ENCODE assay signal across 22 cellular contexts in the genomic region with DNA sequence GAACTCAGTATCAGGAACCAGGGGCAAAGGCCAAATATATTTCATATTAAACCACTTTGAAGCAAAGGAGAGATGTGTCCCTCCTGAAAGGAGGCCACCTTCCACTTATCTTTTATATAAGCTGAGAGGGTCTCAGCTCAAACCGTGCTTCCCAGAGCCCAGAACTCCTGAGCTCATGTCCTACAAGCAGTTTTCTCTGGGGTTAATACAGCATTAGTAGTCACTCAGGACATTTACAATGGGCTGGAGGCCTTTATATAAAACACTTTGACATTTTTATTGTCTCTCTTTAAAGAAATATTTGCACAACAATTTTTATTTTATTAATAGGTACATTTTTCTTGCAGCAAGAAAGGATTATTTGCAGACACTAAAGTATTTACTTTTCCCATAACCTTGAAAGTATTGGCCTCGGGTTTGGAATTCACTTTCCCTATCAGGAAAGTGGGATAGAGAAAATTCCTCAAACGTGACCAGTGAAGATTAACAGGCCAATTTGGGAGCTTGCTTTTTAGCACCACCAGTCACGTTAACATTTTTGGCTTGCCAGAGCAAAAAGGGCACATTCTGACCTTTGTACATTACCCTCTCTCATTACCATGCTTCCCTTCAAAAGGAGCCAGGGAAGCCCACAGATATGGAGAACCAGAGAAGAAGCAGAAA.
DNase-seq lines count a peak whose midpoint lies in the region; ATAC-seq and TF ChIP-seq lines count a peak whose summit lies in the region.
"Had no signal": no experiment of that assay in that cellular context is flagged by ENCODE, and none has a peak within 500 bp of the region (broad histone marks: within the 10 kb centered on the region; RNA-seq: fewer than 3 reads in every experiment).

No MANE protein-coding gene starts in this region.

- no peak overlapping the region for H3K27ac ChIP-seq in SK-N-SH (ENCODE audit: low read depth in 2 of 2, low read length in 1 of 2)
- no peak overlapping the region for H3K27ac ChIP-seq in smooth muscle cell (ENCODE audit: low read depth)
- no peak overlapping the region for H3K27ac ChIP-seq in colonic mucosa
- H3K27ac ChIP-seq: transverse colon, WERI-Rb-1 had no signal

- POLR2A ChIA-PET in SK-N-SH (lab: Yijun Ruan, JAX), result no interaction called here

- TF ChIP-seq CTCF in SK-N-SH (IDR thresholded peaks at IDR 0.05), result no peak
- TF ChIP-seq CTCF in chondrocyte (IDR thresholded peaks at IDR 0.05), result no peak
- TF ChIP-seq CTCF in smooth muscle cell (IDR thresholded peaks at IDR 0.05; ENCODE audit: borderline replicate concordance, insufficient read depth, poor library complexity, severe bottlenecking), result no peak
- no peak for TF ChIP-seq CTCF in colonic mucosa (IDR thresholded peaks at IDR 0.05)

- H3F3A ChIP-seq in SK-N-SH (replicated peaks; ENCODE audit: insufficient read depth) (no peaks in the 10 kb centered on the region), smooth muscle cell (ENCODE audit: low read depth) (no peaks in the 10 kb centered on the region)

- H3K27me3 ChIP-seq in SK-N-SH (ENCODE audit: insufficient read depth) (no peaks in the 10 kb centered on the region), smooth muscle cell (ENCODE audit: low read depth) (no peaks in the 10 kb centered on the region), colonic mucosa (no peaks in the 10 kb centered on the region)
- H3K27me3 ChIP-seq: transverse colon had no signal

- no peaks in the 10 kb centered on the region for H3K79me2 ChIP-seq in SK-N-SH (ENCODE audit: insufficient read depth)
- H3K79me2 ChIP-seq in smooth muscle cell (ENCODE audit: low read depth), result no peaks in the 10 kb centered on the region

- H3K4me1 ChIP-seq in SK-N-SH (ENCODE audit: control insufficient read depth in 1 of 2, insufficient read depth in 2 of 2, low read depth in 1 of 2, low read length in 1 of 2) (no peaks in the 10 kb centered on the region; a peak in 1 of 4 replicates), smooth muscle cell (ENCODE audit: low read depth) (no peaks in the 10 kb centered on the region), colonic mucosa (no peaks in the 10 kb centered on the region)

- no peak overlapping the region for H3K9ac ChIP-seq in SK-N-SH
- H3K9ac ChIP-seq in smooth muscle cell (ENCODE audit: low read depth), result no peak overlapping the region
- H3K9ac ChIP-seq in colonic mucosa (ENCODE audit: low read depth in 2 of 2, low read length in 2 of 2), result no peak overlapping the region

- DNase-seq in SK-N-SH (no peak), chondrocyte (ENCODE audit: low spot score) (no peak), left lobe of liver (ENCODE audit: low spot score) (peak; percentile 49), smooth muscle cell (lab: John Stamatoyannopoulos, UW; ENCODE audit: unreplicated experiment) (no peak), colonic mucosa (no peak)
- no peak for DNase-seq in central memory CD4-positive, alpha-beta T cell
- DNase-seq: activated CD8-positive, alpha-beta T cell treated with anti-CD3 and anti-CD28 coated beads for 36 hours; activated naive CD8-positive, alpha-beta T cell treated with anti-CD3 and anti-CD28 coated beads, Interleukin-2, amount 10 ng/mL, durations not matched to agents 7 days and 5 days; activated T-cell treated with anti-CD3 and anti-CD28 coated beads, Interleukin-2, amount 50 U/mL, for 4 hours; DMS153; effector memory CD4-positive, alpha-beta T cell; naive B cell; NCI-H1436; RPMI8226; stimulated activated CD4-positive, alpha-beta T cell treated with anti-CD3 and anti-CD28 coated beads, Interleukin-15, amount 100 ng/mL, for 24 hours; stimulated activated naive CD4-positive, alpha-beta T cell; T-cell; transverse colon; WERI-Rb-1 had no signal

- H3K36me3 ChIP-seq in SK-N-SH (replicated peaks in 1 of 2; ENCODE audit: control insufficient read depth in 1 of 2, insufficient read depth in 2 of 2, low read length in 1 of 2), result no peaks in the 10 kb centered on the region
- H3K36me3 ChIP-seq in smooth muscle cell (ENCODE audit: low read depth), result no peaks in the 10 kb centered on the region
- H3K36me3 ChIP-seq in colonic mucosa, result no peaks in the 10 kb centered on the region
- H3K36me3 ChIP-seq: transverse colon, WERI-Rb-1 had no signal

- H4K20me1 ChIP-seq in SK-N-SH (ENCODE audit: insufficient read depth), result no peaks in the 10 kb centered on the region
- no peaks in the 10 kb centered on the region for H4K20me1 ChIP-seq in smooth muscle cell (ENCODE audit: low read depth)

- ATAC-seq in SK-N-SH treated with all-trans-retinoic acid at 6 μM for 48 hours (no peak), left lobe of liver (peak; percentile 93), HG03457 (IDR thresholded peaks at IDR 0.05; ENCODE audit: unreplicated experiment) (no peak)
- ATAC-seq: activated CD8-positive, alpha-beta T cell treated with anti-CD3 and anti-CD28 coated beads for 36 hours; activated T-cell treated with anti-CD3 and anti-CD28 coated beads, Interleukin-2, amount 50 U/mL, for 4 hours; T-cell had no signal

- 49% methylated on average over 4 of the region's 4 CpGs for WGBS in SK-N-SH (ENCODE audit: low lambda C conversion rate)
- WGBS in smooth muscle cell (ENCODE audit: low lambda C conversion rate), result 7% methylated on average over 4 of the region's 4 CpGs

- TF ChIP-seq RAD21 in SK-N-SH (IDR thresholded peaks at IDR 0.05; ENCODE audit: low read length), result no peak

- no peaks in the 10 kb centered on the region for H3K36me3 Mint-ChIP-seq in chondrocyte (ENCODE audit: low read depth)
- H3K36me3 Mint-ChIP-seq: activated naive CD8-positive, alpha-beta T cell treated with anti-CD3 and anti-CD28 coated beads, Interleukin-2, amount 10 ng/mL, durations not matched to agents 7 days and 5 days; CD14-positive monocyte; naive B cell; T-cell had no signal

- H3K4me3 ChIP-seq in SK-N-SH (ENCODE audit: low read depth in 2 of 2, low read length in 1 of 2) (no peak overlapping the region), smooth muscle cell (no peak overlapping the region), colonic mucosa (no peak overlapping the region)
- H3K4me3 ChIP-seq: transverse colon had no signal

- H3K9me3 Mint-ChIP-seq in chondrocyte (ENCODE audit: low read depth), result no peaks in the 10 kb centered on the region
- H3K9me3 Mint-ChIP-seq: activated CD8-positive, alpha-beta T cell treated with anti-CD3 and anti-CD28 coated beads for 36 hours; activated T-cell treated with anti-CD3 and anti-CD28 coated beads, Interleukin-2, amount 50 U/mL, for 4 hours; T-cell had no signal

- peak overlapping the region; percentile 47 for H3K27ac Mint-ChIP-seq in chondrocyte (ENCODE audit: unreplicated experiment)
- H3K27ac Mint-ChIP-seq: activated CD8-positive, alpha-beta T cell treated with anti-CD3 and anti-CD28 coated beads for 36 hours; activated naive CD8-positive, alpha-beta T cell treated with anti-CD3 and anti-CD28 coated beads, Interleukin-2, amount 10 ng/mL, durations not matched to agents 7 days and 5 days; CD14-positive monocyte; naive B cell; T-cell had no signal

- H3K9me2 ChIP-seq in SK-N-SH, result no peaks in the 10 kb centered on the region

- H3K9me3 ChIP-seq in SK-N-SH (no peaks in the 10 kb centered on the region), smooth muscle cell (replicated peaks; ENCODE audit: low read depth) (no peaks in the 10 kb centered on the region), colonic mucosa (no peaks in the 10 kb centered on the region)
- H3K9me3 ChIP-seq: transverse colon had no signal

- no peaks in the 10 kb centered on the region for H3K27me3 Mint-ChIP-seq in chondrocyte (ENCODE audit: low read depth)
- H3K27me3 Mint-ChIP-seq: naive B cell, T-cell had no signal

- TF ChIP-seq EP300 in SK-N-SH (IDR thresholded peaks at IDR 0.05; ENCODE audit: borderline replicate concordance in 1 of 2, low read depth in 1 of 2, low read length in 1 of 2), result no peak

- H3K4me2 ChIP-seq in SK-N-SH, result no peak overlapping the region
- H3K4me2 ChIP-seq in smooth muscle cell, result peak overlapping the region; percentile 35

- H2AFZ ChIP-seq in SK-N-SH (ENCODE audit: low read depth), result no peak overlapping the region
- no peak overlapping the region for H2AFZ ChIP-seq in smooth muscle cell (ENCODE audit: low read depth)

- H3K4me3 Mint-ChIP-seq in chondrocyte (ENCODE audit: unreplicated experiment), result no peak overlapping the region
- H3K4me3 Mint-ChIP-seq: activated CD8-positive, alpha-beta T cell treated with anti-CD3 and anti-CD28 coated beads for 36 hours; activated naive CD8-positive, alpha-beta T cell treated with anti-CD3 and anti-CD28 coated beads, Interleukin-2, amount 10 ng/mL, durations not matched to agents 7 days and 5 days; activated T-cell treated with anti-CD3 and anti-CD28 coated beads, Interleukin-2, amount 50 U/mL, for 4 hours; CD14-positive monocyte; naive B cell; T-cell had no signal

- CTCF ChIA-PET in SK-N-SH (lab: Yijun Ruan, JAX), result no interaction called here

- peaks cover 41% of the 10 kb centered on the region for H3K4me1 Mint-ChIP-seq in chondrocyte (ENCODE audit: low read depth)
- H3K4me1 Mint-ChIP-seq: CD14-positive monocyte, naive B cell had no signal

- intact Hi-C loops in colonic mucosa (cut with DNase I), result no loop called here

TF ChIP-seq in SK-N-SH treated with all-trans-retinoic acid at 6 μM for 48 hours, 23 proteins besides CTCF, POLR2A, EP300 and RAD21:
- TF ChIP-seq ZC3H10 (CRISPR knock-in tag; IDR thresholded peaks at IDR 0.05) (no peak), ZNF70 (CRISPR knock-in tag; IDR thresholded peaks at IDR 0.05) (no peak), ISL1 (CRISPR knock-in tag; IDR thresholded peaks at IDR 0.05) (peak; percentile 46), BACH2 (CRISPR knock-in tag; IDR thresholded peaks at IDR 0.05; ENCODE audit: borderline replicate concordance) (no peak), SNAI2 (CRISPR knock-in tag; IDR thresholded peaks at IDR 0.05) (no peak), OSR1 (CRISPR knock-in tag; IDR thresholded peaks at IDR 0.05) (no peak)

TF ChIP-seq in SK-N-SH, 30 proteins besides CTCF, POLR2A, EP300 and RAD21 (continues in another document):
- no peak for TF ChIP-seq SIN3A (IDR thresholded peaks at IDR 0.05; ENCODE audit: borderline replicate concordance, low read depth, low read length)
- TF ChIP-seq RCOR1 (IDR thresholded peaks at IDR 0.05; ENCODE audit: low read length), result no peak
- TF ChIP-seq ELF1 (IDR thresholded peaks at IDR 0.05), result no peak
- TF ChIP-seq NRF1 (IDR thresholded peaks at IDR 0.05; ENCODE audit: low read depth, low read length), result no peak
- no peak for TF ChIP-seq TCF12 (IDR thresholded peaks at IDR 0.05)
- no peak for TF ChIP-seq GATA2 (CRISPR knock-in tag; IDR thresholded peaks at IDR 0.05)
- TF ChIP-seq YY1 (IDR thresholded peaks at IDR 0.05; ENCODE audit: low read depth), result no peak
- no peak for TF ChIP-seq NFIC (IDR thresholded peaks at IDR 0.05; ENCODE audit: borderline replicate concordance)
